12 cellular contexts compared by ENCODE assay signal in genomic region chr3:21750291-21750690, GRCh38. TPM values are rescaled to one million over a fixed set of nuclear protein-coding genes. Genes with fewer than 3 reads are reported as not detected.
DNase-seq lines count a peak whose midpoint lies in the region; ATAC-seq and TF ChIP-seq lines count a peak whose summit lies in the region.
"Had no signal": no experiment of that assay in that cellular context is flagged by ENCODE, and none has a peak within 500 bp of the region (broad histone marks: within the 10 kb centered on the region; RNA-seq: fewer than 3 reads in every experiment).

No MANE protein-coding gene starts in this region.

- TF ChIP-seq CTCF in AG09309 (IDR thresholded peaks at IDR 0.05; ENCODE audit: control insufficient read depth, insufficient read depth, low read depth, low read length, missing control alignments) (no peak), fibroblast of villous mesenchyme (IDR thresholded peaks at IDR 0.05; ENCODE audit: insufficient read depth, low read depth, low read length) (no peak)

- H3K4me3 ChIP-seq in AG09309 (ENCODE audit: control insufficient read depth, low read depth, low read length) (peak overlapping the region; percentile 55), fibroblast of villous mesenchyme (ENCODE audit: low read depth, low read length) (peak overlapping the region; percentile 14)
- H3K4me3 ChIP-seq: BLaER1 had no signal

- ATAC-seq in SK-N-SH treated with all-trans-retinoic acid at 6 μM for 48 hours (peak; percentile 40), HG03571 (IDR thresholded peaks at IDR 0.05; ENCODE audit: unreplicated experiment) (no peak), HG02938 (IDR thresholded peaks at IDR 0.05; ENCODE audit: unreplicated experiment) (no peak)

- DNase-seq in AG09309 (ENCODE audit: low read depth) (no peak), fibroblast of villous mesenchyme (ENCODE audit: low read depth) (peak; percentile 2), non-pigmented ciliary epithelial cell (ENCODE audit: low read depth) (peak; percentile 27), NCI-H1694 treated with DMSO at 0.1 percent for 48 hours (lab: John Stamatoyannopoulos, UW) (no peak)
- no peak for DNase-seq in activated T-cell treated with anti-CD3 and anti-CD28 coated beads, Interleukin-2, amount 50 U/mL, for 1 hour
- DNase-seq: activated CD4-positive, alpha-beta memory T cell treated with anti-CD3 and anti-CD28 coated beads, Interleukin-2, amount 10 ng/mL, durations not matched to agents 7 days and 5 days; Karpas-422; OCI-M1 had no signal

TF ChIP-seq in SK-N-SH treated with all-trans-retinoic acid at 6 μM for 48 hours, 23 proteins besides CTCF, POLR2A, EP300 and RAD21:
- TF ChIP-seq ZNF70 (CRISPR knock-in tag; IDR thresholded peaks at IDR 0.05) (no peak), SNAI2 (CRISPR knock-in tag; IDR thresholded peaks at IDR 0.05) (no peak), ZNF8 (CRISPR knock-in tag; IDR thresholded peaks at IDR 0.05) (no peak), ESRRG (CRISPR knock-in tag; IDR thresholded peaks at IDR 0.05) (no peak), TSHZ2 (CRISPR knock-in tag; IDR thresholded peaks at IDR 0.05) (no peak), RARB (CRISPR knock-in tag; IDR thresholded peaks at IDR 0.05) (no peak), CSDC2 (CRISPR knock-in tag; IDR thresholded peaks at IDR 0.05) (no peak), ZC3H10 (CRISPR knock-in tag; IDR thresholded peaks at IDR 0.05) (no peak), TOX (CRISPR knock-in tag; IDR thresholded peaks at IDR 0.05; ENCODE audit: borderline replicate concordance) (no peak), ZFP3 (CRISPR knock-in tag; IDR thresholded peaks at IDR 0.05) (no peak), OSR1 (CRISPR knock-in tag; IDR thresholded peaks at IDR 0.05) (no peak), ARNTL (CRISPR knock-in tag; IDR thresholded peaks at IDR 0.05; ENCODE audit: borderline replicate concordance, low read depth) (no peak), TCF4 (CRISPR knock-in tag; IDR thresholded peaks at IDR 0.05; ENCODE audit: borderline replicate concordance) (no peak), ZNF565 (CRISPR knock-in tag; conservative IDR thresholded peaks at IDR 0.05; ENCODE audit: low read depth) (no peak), GLIS3 (CRISPR knock-in tag; IDR thresholded peaks at IDR 0.05) (no peak), ZFP30 (CRISPR knock-in tag; IDR thresholded peaks at IDR 0.05) (no peak)
TF ChIP-seq in SK-N-SH treated with all-trans-retinoic acid at 6 μM for 48 hours: peak in this region for 0.

RNA-seq across cellular contexts. Expression of gene ZNF385D, which starts 0.7 kb away (rescaled TPM):
- 0.64 and 1.7 TPM in 2 replicates for total RNA-seq in fibroblast of villous mesenchyme
- total RNA-seq: activated CD4-positive, alpha-beta memory T cell treated with anti-CD3 and anti-CD28 coated beads, Interleukin-2, amount 10 ng/mL, durations not matched to agents 7 days and 5 days had no signal

Comparison
In these comparisons a context has a peak if more than half of its experiments do, and no peak if none do; other contexts are left out.
1. DNase-seq: peak in fibroblast of villous mesenchyme (single experiment) and non-pigmented ciliary epithelial cell (single experiment); none in AG09309 (single experiment), NCI-H1694 treated with DMSO at 0.1 percent for 48 hours (single experiment) and activated T-cell treated with anti-CD3 and anti-CD28 coated beads, Interleukin-2, amount 50 U/mL, for 1 hour (single experiment).